In genomic region chr17:78172284-78173024, GRCh38 we compare ENCODE assay signal across 8 cellular contexts. TPM values are rescaled to one million over a fixed set of nuclear protein-coding genes. Genes with fewer than 3 reads are reported as not detected.
DNase-seq lines count a peak whose midpoint lies in the region; ATAC-seq and TF ChIP-seq lines count a peak whose summit lies in the region.

No MANE protein-coding gene starts in this region.

- H3K9me3 ChIP-seq in CD4-positive, alpha-beta T cell (ENCODE audit: control insufficient read depth, low read length), result no peaks in the 10 kb centered on the region
- H3K9me3 ChIP-seq in mesenchymal stem cell (ENCODE audit: control insufficient read depth, low read length), result no peaks in the 10 kb centered on the region

- CTCF ChIA-PET in CD4-positive, alpha-beta T cell (lab: Charles Lee), result interaction anchor here (1.5 kb wide), 1 partner anchor 31 kb away, joined by 3 read pairs; no protein-coding TSS in a partner anchor

- H3K4ac ChIP-seq in mesenchymal stem cell (ENCODE audit: low read depth in 1 of 2, low read length in 2 of 2), result no peak overlapping the region

- intact Hi-C loops in CD4-positive, alpha-beta T cell (cut with DNase I, micrococcal nuclease), result loop anchor here in 1 of 2 experiments (5.0 kb wide), 1 partner anchor 215 kb away; the partner anchor contains the start of gene TNRC6C

- H2BK120ac ChIP-seq in mesenchymal stem cell (ENCODE audit: low read depth, low read length), result no peak overlapping the region

- POLR2A ChIA-PET in CD4-positive, alpha-beta T cell (lab: Charles Lee), result interaction anchor here (1.0 to 3.6 kb wide), 3 partner anchors 13 to 32 kb away, joined by 3 to 10 read pairs (median 4); no protein-coding TSS in a partner anchor

- no peak overlapping the region for H2AFZ ChIP-seq in mesenchymal stem cell (ENCODE audit: low read depth, low read length)

- no peaks in the 10 kb centered on the region for H3K9me3 Mint-ChIP-seq in CD4-positive, alpha-beta T cell

- H3K27ac ChIP-seq in CD4-positive, alpha-beta T cell (ENCODE audit: low read depth, low read length), result peak overlapping the region; percentile 27
- peak overlapping the region; percentile 51 for H3K27ac ChIP-seq in angular gyrus (ENCODE audit: low read depth, low read length)
- no peak overlapping the region for H3K27ac ChIP-seq in mesenchymal stem cell (ENCODE audit: low read length, poor library complexity, severe bottlenecking)

- TF ChIP-seq CTCF in CD4-positive, alpha-beta T cell (IDR thresholded peaks at IDR 0.05), result no peak

- H2BK12ac ChIP-seq in mesenchymal stem cell (ENCODE audit: low read length in 2 of 2), result no peak overlapping the region

- no peak overlapping the region for H2BK5ac ChIP-seq in mesenchymal stem cell (ENCODE audit: low read depth, low read length, poor library complexity, severe bottlenecking)

- H3K36me3 ChIP-seq in mesenchymal stem cell (ENCODE audit: control insufficient read depth in 1 of 2, insufficient read depth in 2 of 2, low read depth in 1 of 2, low read length in 2 of 2), result peaks cover 0 to 50% of the 10 kb centered on the region in 2 experiments

- peak overlapping the region in 1 of 2 experiments; percentile 43 for H3K18ac ChIP-seq in mesenchymal stem cell (ENCODE audit: low read depth in 1 of 2, low read length in 2 of 2)

- H3K79me1 ChIP-seq in mesenchymal stem cell (replicated peaks; ENCODE audit: low read length, poor library complexity, severe bottlenecking), result peaks cover 7% of the 10 kb centered on the region

- H3K14ac ChIP-seq in mesenchymal stem cell (ENCODE audit: low read length in 2 of 2), result no peak overlapping the region

- no peak overlapping the region for H2BK15ac ChIP-seq in mesenchymal stem cell (ENCODE audit: low read depth, poor library complexity, severe bottlenecking)

- no peaks in the 10 kb centered on the region for H3K27me3 ChIP-seq in CD4-positive, alpha-beta T cell (ENCODE audit: control insufficient read depth, insufficient read depth, low read length)
- peaks cover 0 to 17% of the 10 kb centered on the region in 2 experiments for H3K27me3 ChIP-seq in mesenchymal stem cell (ENCODE audit: control insufficient read depth in 1 of 2, insufficient read depth in 1 of 2, low read length in 2 of 2)

- peak overlapping the region in 1 of 2 experiments; percentile 54 for H3K23ac ChIP-seq in mesenchymal stem cell (ENCODE audit: low read length in 2 of 2)

- H3K9ac ChIP-seq in mesenchymal stem cell (ENCODE audit: low read length), result no peak overlapping the region

- H3K36me3 Mint-ChIP-seq in CD4-positive, alpha-beta T cell (ENCODE audit: low read depth), result peaks cover 21% of the 10 kb centered on the region

- no peak overlapping the region for H2AK5ac ChIP-seq in mesenchymal stem cell (ENCODE audit: low read length, severe bottlenecking)

- H3K4me2 ChIP-seq in mesenchymal stem cell (ENCODE audit: low read length, poor library complexity, severe bottlenecking), result no peak overlapping the region

- no peaks in the 10 kb centered on the region for H3K27me3 Mint-ChIP-seq in CD4-positive, alpha-beta T cell

- H4K91ac ChIP-seq in mesenchymal stem cell (ENCODE audit: low read length), result no peak overlapping the region

- peak overlapping the region; percentile 88 for H3K27ac Mint-ChIP-seq in CD4-positive, alpha-beta T cell

- no peak for ATAC-seq in CD4-positive, alpha-beta T cell (ENCODE audit: poor library complexity)
- ATAC-seq in HG02852 (IDR thresholded peaks at IDR 0.05; ENCODE audit: unreplicated experiment), result no peak

- no peak overlapping the region for H4K8ac ChIP-seq in mesenchymal stem cell (ENCODE audit: low read length)

- H3K4me1 ChIP-seq in mesenchymal stem cell (ENCODE audit: control insufficient read depth, insufficient read depth, low read depth, low read length), result peaks cover 29% of the 10 kb centered on the region

- WGBS in mesenchymal stem cell, result 69% methylated on average over 14 of the region's 17 CpGs

- peak overlapping the region; percentile 77 for H3K4me3 Mint-ChIP-seq in CD4-positive, alpha-beta T cell

- H3K4me3 ChIP-seq in mesenchymal stem cell (ENCODE audit: insufficient read depth in 1 of 2, low read depth in 1 of 2, low read length in 2 of 2), result no peak overlapping the region

- peaks cover 63% of the 10 kb centered on the region for H3K4me1 Mint-ChIP-seq in CD4-positive, alpha-beta T cell (ENCODE audit: low read depth)

- DNase-seq in CD4-positive, alpha-beta T cell, result no peak
- peak in 58 of 76 experiments; percentile 7 to 68 (median 40) for DNase-seq in HUDEP-2 (lab: John Stamatoyannopoulos, UW; ENCODE audit: unreplicated experiment in 76 of 76)
- peak; percentile 54 for DNase-seq in mesenchymal stem cell
- no peak for DNase-seq in NCI-H774 (lab: John Stamatoyannopoulos, UW)
- no peak for DNase-seq in superior temporal gyrus (ENCODE audit: extremely low spot score)
- no peak for DNase-seq in NCI-H524 (lab: John Stamatoyannopoulos, UW)

RNA-seq across cellular contexts. Expression of gene SYNGR2, which starts 4.1 kb away (rescaled TPM):
- 10 to 100 TPM; 34.9 to 41.3 TPM for total RNA-seq in CD4-positive, alpha-beta T cell
- 42.5 TPM for polyA plus RNA-seq in mesenchymal stem cell (2013, experiment 1 of 2)
- polyA plus RNA-seq in mesenchymal stem cell (2013, experiment 2 of 2), result 43.7 TPM

RNA-seq across cellular contexts. Expression of gene TK1, which starts 14.4 kb away (rescaled TPM):
- total RNA-seq in CD4-positive, alpha-beta T cell, result under 1 TPM; 0.78 to 0.88 TPM
- polyA plus RNA-seq in mesenchymal stem cell (2013, experiment 1 of 2), result 20.4 TPM
- 21.2 TPM for polyA plus RNA-seq in mesenchymal stem cell (2013, experiment 2 of 2)

RNA-seq across cellular contexts. Expression of gene AFMID, which starts 14.7 kb away (rescaled TPM):
- under 1 TPM; 0.42 to 0.60 TPM for total RNA-seq in CD4-positive, alpha-beta T cell
- 42.7 TPM for polyA plus RNA-seq in mesenchymal stem cell (2013, experiment 1 of 2)
- polyA plus RNA-seq in mesenchymal stem cell (2013, experiment 2 of 2), result 42.4 TPM

RNA-seq across cellular contexts. Expression of gene C17orf99, which starts 26.3 kb away (rescaled TPM):
- not detected for total RNA-seq in CD4-positive, alpha-beta T cell
- not detected for polyA plus RNA-seq in mesenchymal stem cell (2013, experiment 1 of 2)
- not detected for polyA plus RNA-seq in mesenchymal stem cell (2013, experiment 2 of 2)

RNA-seq across cellular contexts. Expression of gene BIRC5, which starts 41.6 kb away (rescaled TPM):
- under 1 TPM; 0.39 to 0.41 TPM for total RNA-seq in CD4-positive, alpha-beta T cell
- polyA plus RNA-seq in mesenchymal stem cell (2013, experiment 1 of 2), result 8.4 TPM
- 6.9 TPM for polyA plus RNA-seq in mesenchymal stem cell (2013, experiment 2 of 2)

Comparison
In these comparisons a context has a peak if more than half of its experiments do, and no peak if none do; other contexts are left out.
1. DNase-seq: peak in HUDEP-2 (58 of 76) and mesenchymal stem cell (single experiment); none in CD4-positive, alpha-beta T cell (0 of 10), NCI-H774 (single experiment), superior temporal gyrus (single experiment) and NCI-H524 (0 of 2).